15 cellular contexts compared by ENCODE assay signal in the genomic region with DNA sequence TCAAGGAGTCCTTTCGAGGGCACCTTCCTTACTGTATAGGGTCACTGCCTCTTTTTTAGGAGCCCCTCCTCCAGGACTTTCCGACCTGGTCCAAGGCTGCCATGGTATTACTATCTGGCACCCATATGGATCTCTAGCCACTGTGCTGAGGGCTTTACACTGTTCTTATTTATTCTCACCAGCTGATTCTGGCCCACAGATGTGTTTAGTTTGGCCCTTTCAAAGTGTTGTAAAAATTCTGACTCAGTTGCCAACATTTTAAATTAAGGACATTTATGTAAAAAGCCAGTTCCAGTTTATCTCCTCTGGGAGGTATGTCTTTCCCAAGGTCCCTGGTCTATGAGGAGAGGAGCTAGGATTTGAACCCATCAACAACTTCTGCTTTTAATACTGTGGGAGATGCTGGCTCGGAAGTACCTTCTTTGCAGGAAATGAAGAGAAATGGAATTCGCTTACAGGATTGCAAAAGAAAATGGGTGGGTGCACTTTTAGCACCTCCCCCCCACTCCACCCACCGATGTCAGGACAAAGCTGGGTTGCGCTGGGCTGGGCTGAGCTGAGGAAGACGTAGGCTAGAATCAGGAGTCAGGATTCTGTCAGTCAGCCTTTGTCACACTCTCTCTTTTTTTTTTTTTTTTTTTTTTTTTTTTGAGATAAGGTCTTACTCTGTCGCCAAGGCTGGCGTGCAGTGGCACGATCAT. TPM values are rescaled to one million over a fixed set of nuclear protein-coding genes. Genes with fewer than 3 reads are reported as not detected.
DNase-seq lines count a peak whose midpoint lies in the region; ATAC-seq and TF ChIP-seq lines count a peak whose summit lies in the region.
"Had no signal": no experiment of that assay in that cellular context is flagged by ENCODE, and none has a peak within 500 bp of the region (broad histone marks: within the 10 kb centered on the region; RNA-seq: fewer than 3 reads in every experiment).

No MANE protein-coding gene starts in this region.

- peaks cover 94% of the 10 kb centered on the region for H3K79me2 ChIP-seq in GM23338 (replicated peaks; ENCODE audit: insufficient read depth)

- H3K4me2 ChIP-seq in GM23338 = peak overlapping the region; percentile 65

- H4K20me1 ChIP-seq in GM23338 (replicated peaks; ENCODE audit: insufficient read depth) = peaks cover 11% of the 10 kb centered on the region

- DNase-seq in GM23338 (ENCODE audit: low spot score) (no peak), activated B cell treated with CpG ODN at 0.5 μM for 24 hours (no peak), left ventricle myocardium superior (peak; percentile 80), HuH-7 (ENCODE audit: low spot score) (no peak), NCI-H187 (lab: John Stamatoyannopoulos, UW) (no peak)
- DNase-seq in stimulated activated naive B cell treated with anti-CD40 and anti-IgM and Interleukin-4, amounts not matched to agents 10 μg/mL and 1 μg/mL and 100 μg/mL, for 72 hours = no peak
- DNase-seq: activated CD4-positive, alpha-beta T cell treated with anti-CD3 and anti-CD28 coated beads, Interleukin-2, amount 50 U/mL, for 1 hour; islet precursor cell; NCI-H1092 treated with DMSO at 0.1 percent for 48 hours; NCI-H526 treated with DMSO at 0.1 percent for 48 hours; trophoblast cell had no signal

- peak overlapping the region; percentile 69; the same call in 1 of the 2 replicates for H3K27ac ChIP-seq in GM23338 (ENCODE audit: low read depth)
- H3K27ac ChIP-seq: epithelial cell of prostate had no signal

- H3K27ac Mint-ChIP-seq in GM23338 (peak overlapping the region; percentile 76; the same call in 1 of the 2 replicates), activated B cell treated with CpG ODN at 0.5 μM for 24 hours (peak overlapping the region; percentile 50)
- H3K27ac Mint-ChIP-seq in stimulated activated naive B cell treated with anti-CD40 and anti-IgM and Interleukin-4, amounts not matched to agents 10 μg/mL and 1 μg/mL and 100 μg/mL, for 72 hours = peak overlapping the region; percentile 85

- TF ChIP-seq CTCF in GM23338 (conservative IDR thresholded peaks at IDR 0.05; ENCODE audit: low read depth in 2 of 2) (no peak), activated B cell treated with CpG ODN at 0.5 μM for 24 hours (IDR thresholded peaks at IDR 0.05) (no peak)

- peaks cover 5% of the 10 kb centered on the region for H3K27me3 Mint-ChIP-seq in GM23338 (ENCODE audit: insufficient read depth, low read depth, poor library complexity)
- no peaks in the 10 kb centered on the region for H3K27me3 Mint-ChIP-seq in activated B cell treated with CpG ODN at 0.5 μM for 24 hours
- no peaks in the 10 kb centered on the region for H3K27me3 Mint-ChIP-seq in stimulated activated naive B cell treated with anti-CD40 and anti-IgM and Interleukin-4, amounts not matched to agents 10 μg/mL and 1 μg/mL and 100 μg/mL, for 72 hours

- H3K4me1 ChIP-seq in GM23338 (ENCODE audit: insufficient read depth) = peaks cover 55% of the 10 kb centered on the region

- intact Hi-C loops in activated B cell treated with CpG ODN at 0.5 μM for 24 hours (cut with micrococcal nuclease) = no loop called here
- intact Hi-C loops in left ventricle myocardium superior (cut with micrococcal nuclease) = no loop called here

- H3K36me3 Mint-ChIP-seq in GM23338 (ENCODE audit: low read depth) = peaks cover 26% of the 10 kb centered on the region
- peaks cover 64% of the 10 kb centered on the region for H3K36me3 Mint-ChIP-seq in activated B cell treated with CpG ODN at 0.5 μM for 24 hours (ENCODE audit: low read depth)
- peaks cover 32 to 40% of the 10 kb centered on the region in 2 donors for H3K36me3 Mint-ChIP-seq in stimulated activated naive B cell treated with anti-CD40 and anti-IgM and Interleukin-4, amounts not matched to agents 10 μg/mL and 1 μg/mL and 100 μg/mL, for 72 hours

- peak; percentile 11; the same call in 1 of the 3 replicates for ATAC-seq in GM23338
- no peak for ATAC-seq in activated B cell treated with CpG ODN at 0.5 μM for 24 hours (ENCODE audit: low read depth)
- ATAC-seq in left ventricle myocardium superior = peak; percentile 76
- ATAC-seq in stimulated activated naive B cell treated with anti-CD40 and anti-IgM and Interleukin-4, amounts not matched to agents 10 μg/mL and 1 μg/mL and 100 μg/mL, for 72 hours (replicated peaks) = no peak
- no peak for ATAC-seq in GM18502 (IDR thresholded peaks at IDR 0.05; ENCODE audit: poor library complexity, unreplicated experiment)
- ATAC-seq in GM19351 (IDR thresholded peaks at IDR 0.05; ENCODE audit: unreplicated experiment) = no peak
- ATAC-seq: SK-N-SH treated with all-trans-retinoic acid at 6 μM for 48 hours had no signal

- peaks cover 16% of the 10 kb centered on the region; the same call in 1 of the 2 replicates for H3F3A ChIP-seq in GM23338 (replicated peaks; ENCODE audit: low read depth)

- H3K4me1 Mint-ChIP-seq in GM23338 (peaks cover 75% of the 10 kb centered on the region), activated B cell treated with CpG ODN at 0.5 μM for 24 hours (peaks cover 95% of the 10 kb centered on the region)
- H3K4me1 Mint-ChIP-seq in stimulated activated naive B cell treated with anti-CD40 and anti-IgM and Interleukin-4, amounts not matched to agents 10 μg/mL and 1 μg/mL and 100 μg/mL, for 72 hours = peaks cover 83 to 100% of the 10 kb centered on the region in 2 donors

- H3K36me3 ChIP-seq in GM23338 (ENCODE audit: insufficient read depth) = peaks cover 10% of the 10 kb centered on the region; the same call in 1 of the 2 replicates

- H3K9me3 Mint-ChIP-seq in GM23338 (no peaks in the 10 kb centered on the region), activated B cell treated with CpG ODN at 0.5 μM for 24 hours (no peaks in the 10 kb centered on the region)
- no peaks in the 10 kb centered on the region for H3K9me3 Mint-ChIP-seq in stimulated activated naive B cell treated with anti-CD40 and anti-IgM and Interleukin-4, amounts not matched to agents 10 μg/mL and 1 μg/mL and 100 μg/mL, for 72 hours

- H3K4me3 Mint-ChIP-seq in GM23338 = no peak overlapping the region
- no peak overlapping the region for H3K4me3 Mint-ChIP-seq in activated B cell treated with CpG ODN at 0.5 μM for 24 hours
- no peak overlapping the region for H3K4me3 Mint-ChIP-seq in stimulated activated naive B cell treated with anti-CD40 and anti-IgM and Interleukin-4, amounts not matched to agents 10 μg/mL and 1 μg/mL and 100 μg/mL, for 72 hours

- H2AFZ ChIP-seq in GM23338 = no peak overlapping the region

- no peaks in the 10 kb centered on the region for H3K27me3 ChIP-seq in GM23338 (ENCODE audit: insufficient read depth)

- CTCF ChIA-PET in activated B cell treated with CpG ODN at 0.5 μM for 24 hours (lab: Charles Lee) = interaction anchor here (1.5 kb wide), 1 partner anchor 11 kb away, joined by 3 read pairs; no protein-coding TSS in a partner anchor

- POLR2A ChIA-PET in activated B cell treated with CpG ODN at 0.5 μM for 24 hours (lab: Charles Lee) = interaction anchor here (0.6 to 16.8 kb wide), 4 partner anchors 8 to 88 kb away, joined by 3 to 763 read pairs (median 12); a partner anchor contains a TSS

- H3K4me3 ChIP-seq in GM23338 = no peak overlapping the region

- H3K9me2 ChIP-seq in GM23338 (ENCODE audit: insufficient read depth) = no peaks in the 10 kb centered on the region

TF ChIP-seq in GM23338, 12 proteins besides CTCF, POLR2A, EP300 and RAD21 (continues in another document):
- TF ChIP-seq EZH2phosphoT487 (IDR thresholded peaks at IDR 0.05; ENCODE audit: unreplicated experiment) (no peak), STAT1 (IDR thresholded peaks at IDR 0.05; ENCODE audit: unreplicated experiment) (no peak), NANOG (IDR thresholded peaks at IDR 0.05; ENCODE audit: borderline replicate concordance) (no peak), POLR2AphosphoS5 (IDR thresholded peaks at IDR 0.05; ENCODE audit: low read depth) (no peak)
- TF ChIP-seq, protein P1, sequence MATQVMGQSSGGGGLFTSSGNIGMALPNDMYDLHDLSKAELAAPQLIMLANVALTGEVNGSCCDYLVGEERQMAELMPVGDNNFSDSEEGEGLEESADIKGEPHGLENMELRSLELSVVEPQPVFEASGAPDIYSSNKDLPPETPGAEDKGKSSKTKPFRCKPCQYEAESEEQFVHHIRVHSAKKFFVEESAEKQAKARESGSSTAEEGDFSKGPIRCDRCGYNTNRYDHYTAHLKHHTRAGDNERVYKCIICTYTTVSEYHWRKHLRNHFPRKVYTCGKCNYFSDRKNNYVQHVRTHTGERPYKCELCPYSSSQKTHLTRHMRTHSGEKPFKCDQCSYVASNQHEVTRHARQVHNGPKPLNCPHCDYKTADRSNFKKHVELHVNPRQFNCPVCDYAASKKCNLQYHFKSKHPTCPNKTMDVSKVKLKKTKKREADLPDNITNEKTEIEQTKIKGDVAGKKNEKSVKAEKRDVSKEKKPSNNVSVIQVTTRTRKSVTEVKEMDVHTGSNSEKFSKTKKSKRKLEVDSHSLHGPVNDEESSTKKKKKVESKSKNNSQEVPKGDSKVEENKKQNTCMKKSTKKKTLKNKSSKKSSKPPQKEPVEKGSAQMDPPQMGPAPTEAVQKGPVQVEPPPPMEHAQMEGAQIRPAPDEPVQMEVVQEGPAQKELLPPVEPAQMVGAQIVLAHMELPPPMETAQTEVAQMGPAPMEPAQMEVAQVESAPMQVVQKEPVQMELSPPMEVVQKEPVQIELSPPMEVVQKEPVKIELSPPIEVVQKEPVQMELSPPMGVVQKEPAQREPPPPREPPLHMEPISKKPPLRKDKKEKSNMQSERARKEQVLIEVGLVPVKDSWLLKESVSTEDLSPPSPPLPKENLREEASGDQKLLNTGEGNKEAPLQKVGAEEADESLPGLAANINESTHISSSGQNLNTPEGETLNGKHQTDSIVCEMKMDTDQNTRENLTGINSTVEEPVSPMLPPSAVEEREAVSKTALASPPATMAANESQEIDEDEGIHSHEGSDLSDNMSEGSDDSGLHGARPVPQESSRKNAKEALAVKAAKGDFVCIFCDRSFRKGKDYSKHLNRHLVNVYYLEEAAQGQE (IDR thresholded peaks at IDR 0.05; ENCODE audit: unreplicated experiment) = no peak

RNA-seq across cellular contexts. Expression of a gene that starts 7.8 kb away (rescaled TPM):
- total RNA-seq in GM23338 (2014; rRNA removed; shearing (Covaris generic)) = 31.9 and 40.8 TPM in 2 replicates
- 15.9 and 16.2 TPM in 2 replicates for polyA plus RNA-seq in GM23338 (2016; fragmentation: Nextera tagmentation; extraction: Ambion mirVana)
- total RNA-seq in activated B cell treated with CpG ODN at 0.5 μM for 24 hours (218 and 225 TPM in 2 replicates), left ventricle myocardium superior (28.7 TPM)

Comparison
In these comparisons a context has a peak if more than half of its experiments do, and no peak if none do; other contexts are left out.
1. ATAC-seq: peak in GM23338 (single experiment) and left ventricle myocardium superior (single experiment); none in activated B cell treated with CpG ODN at 0.5 μM for 24 hours (single experiment), stimulated activated naive B cell treated with anti-CD40 and anti-IgM and Interleukin-4, amounts not matched to agents 10 μg/mL and 1 μg/mL and 100 μg/mL, for 72 hours (0 of 2), GM18502 (single experiment) and GM19351 (single experiment).
2. Peak in every context shown above with its lines, with median percentiles within 50 percentile points of each other: H3K27ac Mint-ChIP-seq.